Comparison of ENCODE assay signal across 20 cellular contexts in the genomic region with DNA sequence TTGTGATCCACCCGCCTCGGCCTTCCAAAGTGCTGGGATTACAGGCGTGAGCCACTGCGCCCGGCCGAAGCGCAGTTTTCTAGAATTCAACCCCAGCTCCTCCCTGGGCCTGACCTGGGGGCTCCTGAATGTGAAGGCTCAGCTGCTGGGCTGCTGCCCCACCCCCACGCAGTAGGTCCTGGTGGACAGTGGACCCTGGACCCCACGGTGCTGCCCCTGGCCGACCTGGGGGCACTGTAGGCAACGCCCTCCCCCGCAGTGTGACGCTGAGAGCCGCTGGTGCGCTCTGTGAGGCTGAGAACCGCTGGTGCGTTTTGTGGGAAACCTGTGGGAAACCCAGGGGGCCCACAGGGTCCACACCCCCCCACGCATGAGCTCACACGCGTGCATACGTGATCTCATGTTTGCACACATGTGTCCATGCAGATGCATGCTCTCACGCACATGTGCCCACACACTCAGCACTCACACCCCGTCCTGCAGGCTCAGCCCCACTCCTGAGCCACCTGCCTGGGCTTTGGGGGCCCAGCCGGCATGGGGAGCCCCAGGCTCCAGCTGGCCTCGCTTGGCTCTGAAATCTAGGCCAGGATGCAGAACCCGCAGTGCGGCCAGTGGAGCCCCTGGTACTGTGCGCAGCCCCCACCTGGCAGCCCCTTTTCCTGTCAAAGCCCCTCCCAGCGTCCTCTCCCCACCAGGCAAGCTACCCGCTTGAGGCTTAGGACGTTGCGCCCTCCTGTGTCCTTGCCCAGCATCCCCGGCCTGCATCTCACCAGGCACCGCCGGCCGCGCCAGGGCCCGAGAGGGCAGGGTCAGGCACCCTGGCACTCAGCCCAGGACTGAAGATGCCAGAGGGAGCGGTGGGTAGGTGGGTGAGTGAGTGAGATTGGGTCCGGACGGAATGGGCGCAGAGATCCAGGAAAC.
DNase-seq lines count a peak whose midpoint lies in the region; ATAC-seq, FAIRE-seq and TF ChIP-seq lines count a peak whose summit lies in the region.
"Had no signal": no experiment of that assay in that cellular context is flagged by ENCODE, and none has a peak within 500 bp of the region (broad histone marks: within the 10 kb centered on the region; RNA-seq: fewer than 3 reads in every experiment).

No MANE protein-coding gene starts in this region.

- H3K9me3 ChIP-seq in H1 (ENCODE audit: insufficient read depth in 2 of 2, low read depth in 1 of 2, low read length in 1 of 2): no peaks in the 10 kb centered on the region
- H3K9me3 ChIP-seq in mesenchymal stem cell (ENCODE audit: control insufficient read depth, low read length): no peaks in the 10 kb centered on the region
- no peaks in the 10 kb centered on the region for H3K9me3 ChIP-seq in transverse colon
- H3K9me3 ChIP-seq: esophagus squamous epithelium, left lung, thyroid gland had no signal

- H2AK5ac ChIP-seq in H1 (ENCODE audit: low read depth, low read length) (no peak overlapping the region), mesenchymal stem cell (ENCODE audit: low read length, severe bottlenecking) (peak overlapping the region; percentile 3)

- in situ Hi-C loops in transverse colon (cut with MboI; ENCODE audit: low pct_ligation_motif_present in 1 of 4, low pct_unique_long_range_greater_than_20kb in 1 of 4, low sequenced_read_pairs in 3 of 4): loop anchor here in 3 of 4 donors (10.0 to 25.0 kb wide), 3 partner anchors 122 to 310 kb away; a partner anchor contains a TSS

- H3K4me3 ChIP-seq in H1 (ENCODE audit: extremely low read depth in 1 of 4, insufficient read depth in 2 of 4, low read depth in 3 of 4, low read length in 4 of 4): no peak overlapping the region
- H3K4me3 ChIP-seq in mesenchymal stem cell (ENCODE audit: insufficient read depth in 1 of 2, low read depth in 1 of 2, low read length in 2 of 2): no peak overlapping the region
- no peak overlapping the region for H3K4me3 ChIP-seq in transverse colon
- H3K4me3 ChIP-seq: left lung, thyroid gland had no signal

- H2BK120ac ChIP-seq in H1 (replicated peaks; ENCODE audit: low read depth, low read length) (no peak overlapping the region), mesenchymal stem cell (ENCODE audit: low read depth, low read length) (no peak overlapping the region)

- no peak overlapping the region; the same call in 1 of the 2 replicates for H3K27ac ChIP-seq in H1 (ENCODE audit: low read depth, low read length)
- peak overlapping the region; percentile 29 for H3K27ac ChIP-seq in mesenchymal stem cell (ENCODE audit: low read length, poor library complexity, severe bottlenecking)
- peak overlapping the region in 3 of 4 donors; percentile 77 to 86 (median 81) for H3K27ac ChIP-seq in transverse colon
- H3K27ac ChIP-seq: 22Rv1 had no signal

- ATAC-seq in omental fat pad (ENCODE audit: low FRiP score): no peak
- ATAC-seq: activated CD4-positive, alpha-beta T cell treated with anti-CD3 and anti-CD28 coated beads for 36 hours; effector memory CD8-positive, alpha-beta T cell; HCT116; stimulated activated memory B cell treated with anti-CD40 and anti-IgM and Interleukin-4, amounts not matched to agents 10 μg/mL and 1 μg/mL and 100 μg/mL, for 72 hours had no signal

- H2BK5ac ChIP-seq in H1 (ENCODE audit: low read depth, low read length) (0 out of 2 replicates have a peak overlapping the region, but pooled peaks have one; percentile 60), mesenchymal stem cell (ENCODE audit: low read depth, low read length, poor library complexity, severe bottlenecking) (no peak overlapping the region)

- TF ChIP-seq CTCF in H1 (IDR thresholded peaks at IDR 0.05; ENCODE audit: control extremely low read depth in 1 of 3, insufficient read depth in 1 of 3, low read depth in 1 of 3, low read length in 3 of 3) (no peak), transverse colon (IDR thresholded peaks at IDR 0.05) (no peak), progenitor cell of endocrine pancreas (IDR thresholded peaks at IDR 0.05; ENCODE audit: unreplicated experiment) (no peak), omental fat pad (IDR thresholded peaks at IDR 0.05) (no peak)

- H3K23ac ChIP-seq in H1 (ENCODE audit: insufficient read length) (no peak overlapping the region), mesenchymal stem cell (ENCODE audit: low read length in 2 of 2) (no peak overlapping the region)

- POLR2A ChIA-PET in H1 (lab: Charles Lee; ENCODE audit: partially characterized antibody): interaction anchor here (0.6 to 1.6 kb wide), 3 partner anchors 55 to 843 kb away, joined by 3 read pairs; no protein-coding TSS in a partner anchor

- H3K18ac ChIP-seq in H1 (ENCODE audit: extremely low read depth, low read length): no peak overlapping the region
- H3K18ac ChIP-seq in mesenchymal stem cell (ENCODE audit: low read depth in 1 of 2, low read length in 2 of 2): peak overlapping the region in 1 of 2 experiments; percentile 75

- H2AFZ ChIP-seq in H1 (ENCODE audit: low read length) (no peak overlapping the region), mesenchymal stem cell (ENCODE audit: low read depth, low read length) (no peak overlapping the region)

- H3K14ac ChIP-seq in H1 (ENCODE audit: insufficient read length) (no peak overlapping the region), mesenchymal stem cell (ENCODE audit: low read length in 2 of 2) (no peak overlapping the region)

- peak; percentile 5 for DNase-seq in NCI-H1092 treated with DMSO at 0.1 percent for 48 hours (lab: John Stamatoyannopoulos, UW)
- no peak for DNase-seq in NCI-H1092 (lab: John Stamatoyannopoulos, UW)
- no peak for DNase-seq in H1 (ENCODE audit: low read depth in 1 of 2, low spot score in 2 of 2)
- no peak for DNase-seq in mesenchymal stem cell
- no peak for DNase-seq in transverse colon
- no peak for DNase-seq in progenitor cell of endocrine pancreas (ENCODE audit: low spot score, unreplicated experiment)
- no peak for DNase-seq in T-helper 9 cell
- DNase-seq in omental fat pad (ENCODE audit: low spot score): no peak
- DNase-seq: activated CD4-positive, alpha-beta T cell treated with anti-CD3 and anti-CD28 coated beads for 36 hours; activated T-cell treated with anti-CD3 and anti-CD28 coated beads, Interleukin-2, amount 50 U/mL, for 48 hours; effector memory CD8-positive, alpha-beta T cell; esophagus squamous epithelium; NCI-H1417; thyroid gland had no signal

- H3K79me2 ChIP-seq in H1 (ENCODE audit: control insufficient read depth in 1 of 2, insufficient read depth in 2 of 2, low read length in 2 of 2): peaks cover 0 to 35% of the 10 kb centered on the region in 2 experiments; a peak in 2 of 4 replicates

- H3K56ac ChIP-seq in H1 (replicated peaks; ENCODE audit: insufficient read length, low read depth, low read length): no peak overlapping the region

- peaks cover 11% of the 10 kb centered on the region for H3K36me3 Mint-ChIP-seq in progenitor cell of endocrine pancreas (ENCODE audit: insufficient read depth)
- H3K36me3 Mint-ChIP-seq: activated naive CD4-positive, alpha-beta T cell treated with anti-CD3 and anti-CD28 coated beads, Interleukin-2, amount 50 U/mL, for 24 hours; stimulated activated memory B cell treated with anti-CD40 and anti-IgM and Interleukin-4, amounts not matched to agents 10 μg/mL and 1 μg/mL and 100 μg/mL, for 72 hours had no signal

- H4K8ac ChIP-seq in H1 (ENCODE audit: extremely low read depth, insufficient read depth, low read length) (peak overlapping the region; percentile 28; the same call in 1 of the 2 replicates), mesenchymal stem cell (ENCODE audit: low read length) (no peak overlapping the region)

- no peak overlapping the region for H4K5ac ChIP-seq in H1 (ENCODE audit: insufficient read length, low read depth, low read length)

- no peak overlapping the region for H3K9ac ChIP-seq in H1 (replicated peaks in 1 of 4; ENCODE audit: extremely low read depth in 1 of 4, low read depth in 3 of 4, low read length in 3 of 4)
- H3K9ac ChIP-seq in mesenchymal stem cell (ENCODE audit: low read length): no peak overlapping the region

- FAIRE-seq in H1 (lab: Jason Lieb, UNC): no peak

- H3K4me1 Mint-ChIP-seq in progenitor cell of endocrine pancreas (ENCODE audit: low read depth): peaks cover 24% of the 10 kb centered on the region

- H3K23me2 ChIP-seq in H1 (ENCODE audit: low read depth, low read length): peaks cover 8% of the 10 kb centered on the region

- peaks cover 2 to 54% (median 22%) of the 10 kb centered on the region in 4 experiments; a peak in 7 of 8 replicates for H3K36me3 ChIP-seq in H1 (ENCODE audit: control insufficient read depth in 2 of 4, insufficient read depth in 4 of 4, low read length in 3 of 4)
- H3K36me3 ChIP-seq in mesenchymal stem cell (ENCODE audit: control insufficient read depth in 1 of 2, insufficient read depth in 2 of 2, low read depth in 1 of 2, low read length in 2 of 2): peaks cover 27 to 74% of the 10 kb centered on the region in 2 experiments
- no peaks in the 10 kb centered on the region for H3K36me3 ChIP-seq in transverse colon

- no peak overlapping the region for H2BK15ac ChIP-seq in H1 (ENCODE audit: low read length)
- H2BK15ac ChIP-seq in mesenchymal stem cell (ENCODE audit: low read depth, poor library complexity, severe bottlenecking): no peak overlapping the region

- TF ChIP-seq POLR2A in H1 (IDR thresholded peaks at IDR 0.05; ENCODE audit: control extremely low read depth in 1 of 2, low read depth in 2 of 2, low read length in 2 of 2) (no peak), transverse colon (IDR thresholded peaks at IDR 0.05) (no peak)

- H3K79me1 ChIP-seq in H1 (ENCODE audit: low read depth, low read length) (peaks cover 12% of the 10 kb centered on the region), mesenchymal stem cell (replicated peaks; ENCODE audit: low read length, poor library complexity, severe bottlenecking) (peaks cover 26% of the 10 kb centered on the region)

- no peaks in the 10 kb centered on the region for H3K9me3 Mint-ChIP-seq in progenitor cell of endocrine pancreas (ENCODE audit: low read depth)
- H3K9me3 Mint-ChIP-seq: activated naive CD4-positive, alpha-beta T cell treated with anti-CD3 and anti-CD28 coated beads, Interleukin-2, amount 50 U/mL, for 24 hours; effector memory CD8-positive, alpha-beta T cell; stimulated activated memory B cell treated with anti-CD40 and anti-IgM and Interleukin-4, amounts not matched to agents 10 μg/mL and 1 μg/mL and 100 μg/mL, for 72 hours had no signal

- H4K91ac ChIP-seq in H1 (replicated peaks; ENCODE audit: insufficient read length, low read length) (no peak overlapping the region), mesenchymal stem cell (ENCODE audit: low read length) (peak overlapping the region; percentile 43)

- H3K4me2 ChIP-seq in H1 (ENCODE audit: insufficient read depth in 1 of 2, low read depth in 2 of 2, low read length in 2 of 2): no peak overlapping the region
- no peak overlapping the region for H3K4me2 ChIP-seq in mesenchymal stem cell (ENCODE audit: low read length, poor library complexity, severe bottlenecking)

- WGBS in H1 (ENCODE audit: extremely low coverage in 1 of 2, insufficient coverage in 1 of 2, insufficient read length in 1 of 2, insufficient replicate concordance in 2 of 2, low coverage in 1 of 2, low lambda C conversion rate in 2 of 2, missing lambda C conversion rate in 1 of 2), 2 experiments: 93% methylated on average over 37 of the region's 42 CpGs; no CpG with 5 or more reads in 1 of the 2 experiments
- 98% methylated on average over 42 of the region's 42 CpGs for WGBS in mesenchymal stem cell
- WGBS in transverse colon (ENCODE audit: low coverage in 1 of 2), 2 donors: 81% methylated on average over 30 of the region's 42 CpGs; no CpG with 5 or more reads in 1 of the 2 donors

- H2BK12ac ChIP-seq in H1 (ENCODE audit: low read depth, low read length) (no peak overlapping the region), mesenchymal stem cell (ENCODE audit: low read length in 2 of 2) (no peak overlapping the region)

- no peaks in the 10 kb centered on the region; a peak in 1 of 7 replicates for H3K4me1 ChIP-seq in H1 (replicated peaks in 1 of 4; ENCODE audit: control insufficient read depth in 3 of 4, insufficient read depth in 4 of 4, low read length in 3 of 4)
- peaks cover 55% of the 10 kb centered on the region for H3K4me1 ChIP-seq in mesenchymal stem cell (ENCODE audit: control insufficient read depth, insufficient read depth, low read depth, low read length)
- H3K4me1 ChIP-seq in transverse colon: peaks cover 6 to 36% (median 17%) of the 10 kb centered on the region in 4 donors

- H3K4ac ChIP-seq in H1 (replicated peaks; ENCODE audit: insufficient read length, low read depth, low read length) (no peak overlapping the region), mesenchymal stem cell (ENCODE audit: low read depth in 1 of 2, low read length in 2 of 2) (no peak overlapping the region)

- no peak overlapping the region for H3K27ac Mint-ChIP-seq in progenitor cell of endocrine pancreas
- H3K27ac Mint-ChIP-seq: activated CD4-positive, alpha-beta T cell treated with anti-CD3 and anti-CD28 coated beads for 36 hours; activated naive CD4-positive, alpha-beta T cell treated with anti-CD3 and anti-CD28 coated beads, Interleukin-2, amount 50 U/mL, for 24 hours; B cell; effector memory CD8-positive, alpha-beta T cell; stimulated activated memory B cell treated with anti-CD40 and anti-IgM and Interleukin-4, amounts not matched to agents 10 μg/mL and 1 μg/mL and 100 μg/mL, for 72 hours had no signal

- H3K4me3 Mint-ChIP-seq in progenitor cell of endocrine pancreas (ENCODE audit: low read depth): no peak overlapping the region
- H3K4me3 Mint-ChIP-seq: activated CD4-positive, alpha-beta T cell treated with anti-CD3 and anti-CD28 coated beads for 36 hours; activated naive CD4-positive, alpha-beta T cell treated with anti-CD3 and anti-CD28 coated beads, Interleukin-2, amount 50 U/mL, for 24 hours; B cell; effector memory CD8-positive, alpha-beta T cell; stimulated activated memory B cell treated with anti-CD40 and anti-IgM and Interleukin-4, amounts not matched to agents 10 μg/mL and 1 μg/mL and 100 μg/mL, for 72 hours had no signal

- TF ChIP-seq EP300 in H1 (IDR thresholded peaks at IDR 0.05; ENCODE audit: borderline replicate concordance in 1 of 2, low read depth in 2 of 2, low read length in 2 of 2) (no peak), transverse colon (IDR thresholded peaks at IDR 0.05; ENCODE audit: low read depth) (no peak)

- CTCF ChIA-PET in H1 (lab: Charles Lee; ENCODE audit: partially characterized antibody): interaction anchor here (0.6 to 3.5 kb wide), 11 partner anchors 10 to 320 kb away, joined by 3 to 10 read pairs (median 3); no protein-coding TSS in a partner anchor

- peaks cover 15 to 25% of the 10 kb centered on the region in 2 experiments for H4K20me1 ChIP-seq in H1 (replicated peaks in 1 of 2; ENCODE audit: control insufficient read depth in 1 of 2, insufficient read depth in 2 of 2, low read length in 2 of 2)

- H2BK20ac ChIP-seq in H1 (ENCODE audit: low read length): no peak overlapping the region

- TF ChIP-seq RAD21 in H1 (IDR thresholded peaks at IDR 0.05 in 1 of 2, conservative IDR thresholded peaks at IDR 0.05 in 1 of 2; ENCODE audit: low read depth in 2 of 2, low read length in 2 of 2): no peak

- no peaks in the 10 kb centered on the region for H3K27me3 ChIP-seq in H1 (replicated peaks in 1 of 4; ENCODE audit: control insufficient read depth in 3 of 4, extremely low read depth in 1 of 4, insufficient read depth in 3 of 4, low read length in 3 of 4)
- H3K27me3 ChIP-seq in mesenchymal stem cell (ENCODE audit: control insufficient read depth in 1 of 2, insufficient read depth in 1 of 2, low read length in 2 of 2): no peaks in the 10 kb centered on the region
- no peaks in the 10 kb centered on the region for H3K27me3 ChIP-seq in transverse colon
- H3K27me3 ChIP-seq: left lung, thyroid gland had no signal

- H3K27me3 Mint-ChIP-seq in progenitor cell of endocrine pancreas: no peaks in the 10 kb centered on the region
- H3K27me3 Mint-ChIP-seq: activated CD4-positive, alpha-beta T cell treated with anti-CD3 and anti-CD28 coated beads for 36 hours; activated naive CD4-positive, alpha-beta T cell treated with anti-CD3 and anti-CD28 coated beads, Interleukin-2, amount 50 U/mL, for 24 hours; B cell; stimulated activated memory B cell treated with anti-CD40 and anti-IgM and Interleukin-4, amounts not matched to agents 10 μg/mL and 1 μg/mL and 100 μg/mL, for 72 hours had no signal

- intact Hi-C loops in transverse colon (cut with DNase I; ENCODE audit: low total_unique reads): no loop called here
